ENCODE assay signal across 1 cellular context in genomic region chr5:138869763-138870500, GRCh38.
TF ChIP-seq lines count a peak whose summit lies in the region.

No MANE protein-coding gene starts in this region.

TF ChIP-seq in GM23338, 12 proteins besides CTCF, POLR2A, EP300 and RAD21 (continued from another document):
- TF ChIP-seq, protein P1, sequence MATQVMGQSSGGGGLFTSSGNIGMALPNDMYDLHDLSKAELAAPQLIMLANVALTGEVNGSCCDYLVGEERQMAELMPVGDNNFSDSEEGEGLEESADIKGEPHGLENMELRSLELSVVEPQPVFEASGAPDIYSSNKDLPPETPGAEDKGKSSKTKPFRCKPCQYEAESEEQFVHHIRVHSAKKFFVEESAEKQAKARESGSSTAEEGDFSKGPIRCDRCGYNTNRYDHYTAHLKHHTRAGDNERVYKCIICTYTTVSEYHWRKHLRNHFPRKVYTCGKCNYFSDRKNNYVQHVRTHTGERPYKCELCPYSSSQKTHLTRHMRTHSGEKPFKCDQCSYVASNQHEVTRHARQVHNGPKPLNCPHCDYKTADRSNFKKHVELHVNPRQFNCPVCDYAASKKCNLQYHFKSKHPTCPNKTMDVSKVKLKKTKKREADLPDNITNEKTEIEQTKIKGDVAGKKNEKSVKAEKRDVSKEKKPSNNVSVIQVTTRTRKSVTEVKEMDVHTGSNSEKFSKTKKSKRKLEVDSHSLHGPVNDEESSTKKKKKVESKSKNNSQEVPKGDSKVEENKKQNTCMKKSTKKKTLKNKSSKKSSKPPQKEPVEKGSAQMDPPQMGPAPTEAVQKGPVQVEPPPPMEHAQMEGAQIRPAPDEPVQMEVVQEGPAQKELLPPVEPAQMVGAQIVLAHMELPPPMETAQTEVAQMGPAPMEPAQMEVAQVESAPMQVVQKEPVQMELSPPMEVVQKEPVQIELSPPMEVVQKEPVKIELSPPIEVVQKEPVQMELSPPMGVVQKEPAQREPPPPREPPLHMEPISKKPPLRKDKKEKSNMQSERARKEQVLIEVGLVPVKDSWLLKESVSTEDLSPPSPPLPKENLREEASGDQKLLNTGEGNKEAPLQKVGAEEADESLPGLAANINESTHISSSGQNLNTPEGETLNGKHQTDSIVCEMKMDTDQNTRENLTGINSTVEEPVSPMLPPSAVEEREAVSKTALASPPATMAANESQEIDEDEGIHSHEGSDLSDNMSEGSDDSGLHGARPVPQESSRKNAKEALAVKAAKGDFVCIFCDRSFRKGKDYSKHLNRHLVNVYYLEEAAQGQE (IDR thresholded peaks at IDR 0.05; ENCODE audit: unreplicated experiment): no peak
- TF ChIP-seq NANOG (IDR thresholded peaks at IDR 0.05; ENCODE audit: borderline replicate concordance) (no peak), ZNF114 (CRISPR knock-in tag; IDR thresholded peaks at IDR 0.05) (no peak), EZH2phosphoT487 (IDR thresholded peaks at IDR 0.05; ENCODE audit: unreplicated experiment) (no peak), ZNF331 (CRISPR knock-in tag; IDR thresholded peaks at IDR 0.05; ENCODE audit: low read depth) (no peak), STAT1 (IDR thresholded peaks at IDR 0.05; ENCODE audit: unreplicated experiment) (no peak), JUNB (IDR thresholded peaks at IDR 0.05; ENCODE audit: unreplicated experiment) (no peak), CREB1 (CRISPR knock-in tag; IDR thresholded peaks at IDR 0.05; ENCODE audit: low read depth) (no peak)
- TF ChIP-seq, protein P2, sequence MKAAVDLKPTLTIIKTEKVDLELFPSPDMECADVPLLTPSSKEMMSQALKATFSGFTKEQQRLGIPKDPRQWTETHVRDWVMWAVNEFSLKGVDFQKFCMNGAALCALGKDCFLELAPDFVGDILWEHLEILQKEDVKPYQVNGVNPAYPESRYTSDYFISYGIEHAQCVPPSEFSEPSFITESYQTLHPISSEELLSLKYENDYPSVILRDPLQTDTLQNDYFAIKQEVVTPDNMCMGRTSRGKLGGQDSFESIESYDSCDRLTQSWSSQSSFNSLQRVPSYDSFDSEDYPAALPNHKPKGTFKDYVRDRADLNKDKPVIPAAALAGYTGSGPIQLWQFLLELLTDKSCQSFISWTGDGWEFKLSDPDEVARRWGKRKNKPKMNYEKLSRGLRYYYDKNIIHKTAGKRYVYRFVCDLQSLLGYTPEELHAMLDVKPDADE (IDR thresholded peaks at IDR 0.05): no peak
